Comparison of ENCODE assay signal across 19 cellular contexts in genomic region chr22:36612458-36612857, GRCh38.
A peak's percentile ranks its signal among the peaks of the same experiment; 100 is the strongest.
DNase-seq lines count a peak whose midpoint lies in the region; ATAC-seq and TF ChIP-seq lines count a peak whose summit lies in the region.
"Had no signal": no experiment of that assay in that cellular context is flagged by ENCODE, and none has a peak within 500 bp of the region (broad histone marks: within the 10 kb centered on the region; RNA-seq: fewer than 3 reads in every experiment).

No MANE protein-coding gene starts in this region.

- no peak for TF ChIP-seq CTCF in fibroblast of the aortic adventitia (IDR thresholded peaks at IDR 0.05; ENCODE audit: insufficient read depth, low read length)

- H3K4me3 ChIP-seq in fibroblast of the aortic adventitia (ENCODE audit: low read depth, low read length): no peak overlapping the region
- H3K4me3 ChIP-seq: smooth muscle cell, thoracic aorta had no signal

- DNase-seq in GM04503 (ENCODE audit: low read depth): peak; percentile 11
- peak; percentile 32 for DNase-seq in RPMI7951 (ENCODE audit: low read depth)
- DNase-seq in fibroblast of the aortic adventitia (ENCODE audit: low read depth): peak; percentile 18
- DNase-seq in cerebellar nuclear complex (lab: John Stamatoyannopoulos, UW): no peak
- DNase-seq in stimulated activated CD4-positive, alpha-beta T cell treated with anti-CD3 and anti-CD28 coated beads, Interleukin-2, amount 100 ng/mL, for 48 hours: no peak
- DNase-seq in T-helper 2 cell: no peak
- DNase-seq: activated CD4-positive, CD25-positive, alpha-beta regulatory T cell treated with anti-CD3 and anti-CD28 coated beads, Interleukin-2, amount 50 U/mL, for 72 hours; activated T-cell treated with anti-CD3 and anti-CD28 coated beads, Interleukin-2, amount 50 U/mL, for 24 hours; BE2C; foreskin melanocyte; hippocampal formation; NCI-H2029; NCI-H226; OCI-M1; SHP77; stimulated activated naive CD4-positive, alpha-beta T cell had no signal

- no peak for ATAC-seq in GM21786 (IDR thresholded peaks at IDR 0.05; ENCODE audit: unreplicated experiment)

Comparison
In these comparisons a context has a peak if more than half of its experiments do, and no peak if none do; other contexts are left out.
1. DNase-seq: peak in GM04503 (single experiment), RPMI7951 (single experiment) and fibroblast of the aortic adventitia (single experiment); none in cerebellar nuclear complex (0 of 2), stimulated activated CD4-positive, alpha-beta T cell treated with anti-CD3 and anti-CD28 coated beads, Interleukin-2, amount 100 ng/mL, for 48 hours (0 of 2) and T-helper 2 cell (0 of 5).